4 cellular contexts compared by ENCODE assay signal in genomic region chr1:99782920-99783319, GRCh38.
"Had no signal": no experiment of that assay in that cellular context is flagged by ENCODE, and none has a peak within 500 bp of the region (broad histone marks: within the 10 kb centered on the region; RNA-seq: fewer than 3 reads in every experiment).

No MANE protein-coding gene starts in this region.

- FAIRE-seq: G401.6, GM12892 had no signal

- DNase-seq: GDM1, GF-D8 had no signal
